Comparison of ENCODE assay signal across 19 cellular contexts in the genomic region with DNA sequence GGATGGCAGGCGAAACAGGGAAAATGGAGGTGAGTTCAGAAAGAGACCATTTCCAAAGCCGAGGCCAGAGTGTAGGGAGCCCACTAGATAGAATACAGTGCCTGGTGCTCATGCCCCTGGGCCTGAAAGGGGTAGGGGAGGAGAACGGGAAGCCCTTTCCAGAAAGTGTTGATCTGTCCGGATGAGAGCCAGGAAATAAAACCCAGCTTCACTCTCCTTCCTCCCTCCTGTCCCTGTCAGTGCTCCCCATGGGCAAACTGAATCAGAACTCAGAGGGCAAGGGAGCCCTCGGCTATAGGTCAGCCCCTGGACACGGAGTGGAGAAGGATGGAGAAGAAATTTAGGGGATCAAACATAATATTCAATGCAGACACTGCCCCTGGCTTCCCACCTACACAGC. TPM values are rescaled to one million over a fixed set of nuclear protein-coding genes. Genes with fewer than 3 reads are reported as not detected.
DNase-seq lines count a peak whose midpoint lies in the region; ATAC-seq and TF ChIP-seq lines count a peak whose summit lies in the region.
"Had no signal": no experiment of that assay in that cellular context is flagged by ENCODE, and none has a peak within 500 bp of the region (broad histone marks: within the 10 kb centered on the region; RNA-seq: fewer than 3 reads in every experiment).

No MANE protein-coding gene starts in this region.

- DNase-seq in natural killer cell treated with Interleukin-12 subunit alpha and Interleukin-12 subunit beta and Interleukin-15 and Interleukin-18, amount 100 ng/mL, for 72 hours (ENCODE audit: low spot score) = peak; percentile 25
- no peak for DNase-seq in natural killer cell
- peak; percentile 49 for DNase-seq in endodermal cell
- no peak for DNase-seq in nephron progenitor cell
- peak; percentile 8 to 72 for DNase-seq in vagina (ENCODE audit: extremely low spot score in 2 of 2)
- DNase-seq in NCI-H1105 treated with DMSO at 0.1 percent for 48 hours (lab: John Stamatoyannopoulos, UW) = no peak
- no peak for DNase-seq in body of pancreas
- DNase-seq in GM13977 (ENCODE audit: low spot score) = no peak
- DNase-seq: DMS53, Kasumi-1, NCI-H1092 treated with DMSO at 0.1 percent for 48 hours, NCI-H1436 treated with DMSO at 0.1 percent for 48 hours, NCI-H1930, NCI-H446 treated with DMSO at 0.1 percent for 48 hours, NCI-H526, SIG-M5, SK-N-SH, SW 1271 had no signal

- H3K9me3 Mint-ChIP-seq in natural killer cell treated with Interleukin-12 subunit alpha and Interleukin-12 subunit beta and Interleukin-15 and Interleukin-18, amount 100 ng/mL, for 72 hours = peaks cover 8% of the 10 kb centered on the region
- H3K9me3 Mint-ChIP-seq in natural killer cell = peaks cover 2 to 10% of the 10 kb centered on the region in 2 donors
- peaks cover 31% of the 10 kb centered on the region for H3K9me3 Mint-ChIP-seq in endodermal cell
- peaks cover 41% of the 10 kb centered on the region for H3K9me3 Mint-ChIP-seq in nephron progenitor cell

- H3K4me1 ChIP-seq in endodermal cell (ENCODE audit: control insufficient read depth, insufficient read depth, low read length) = no peaks in the 10 kb centered on the region
- no peaks in the 10 kb centered on the region for H3K4me1 ChIP-seq in vagina
- H3K4me1 ChIP-seq in body of pancreas = peaks cover 7% of the 10 kb centered on the region

- H3K9me3 ChIP-seq in endodermal cell (ENCODE audit: control insufficient read depth, low read length) = peaks cover 31% of the 10 kb centered on the region
- H3K9me3 ChIP-seq in vagina = peaks cover 18% of the 10 kb centered on the region
- peaks cover 0 to 5% (median 0%) of the 10 kb centered on the region in 3 donors for H3K9me3 ChIP-seq in body of pancreas
- H3K9me3 ChIP-seq: SK-N-SH had no signal

- H3K4me3 Mint-ChIP-seq in natural killer cell treated with Interleukin-12 subunit alpha and Interleukin-12 subunit beta and Interleukin-15 and Interleukin-18, amount 100 ng/mL, for 72 hours = no peak overlapping the region
- no peak overlapping the region for H3K4me3 Mint-ChIP-seq in natural killer cell
- H3K4me3 Mint-ChIP-seq in endodermal cell = no peak overlapping the region
- H3K4me3 Mint-ChIP-seq in nephron progenitor cell = no peak overlapping the region

- no peaks in the 10 kb centered on the region for H3K27me3 ChIP-seq in endodermal cell (ENCODE audit: control insufficient read depth, insufficient read depth, low read length, poor library complexity, severe bottlenecking)
- H3K27me3 ChIP-seq in vagina = no peaks in the 10 kb centered on the region
- H3K27me3 ChIP-seq in body of pancreas = no peaks in the 10 kb centered on the region

- H3K36me3 ChIP-seq in endodermal cell (ENCODE audit: control insufficient read depth, insufficient read depth, low read length) (no peaks in the 10 kb centered on the region), vagina (no peaks in the 10 kb centered on the region), body of pancreas (replicated peaks in 1 of 2; ENCODE audit: insufficient read depth in 1 of 2, low read depth in 2 of 2) (no peaks in the 10 kb centered on the region)

- peaks cover 10 to 18% of the 10 kb centered on the region in 2 donors for H3K27me3 Mint-ChIP-seq in natural killer cell treated with Interleukin-12 subunit alpha and Interleukin-12 subunit beta and Interleukin-15 and Interleukin-18, amount 100 ng/mL, for 72 hours
- H3K27me3 Mint-ChIP-seq in natural killer cell (ENCODE audit: low read depth in 2 of 2) (peaks cover 5 to 7% of the 10 kb centered on the region in 2 donors), endodermal cell (ENCODE audit: insufficient read depth) (no peaks in the 10 kb centered on the region), nephron progenitor cell (ENCODE audit: low read depth, poor library complexity) (peaks cover 6% of the 10 kb centered on the region)

- intact Hi-C loops in natural killer cell (cut with micrococcal nuclease) (no loop called here), vagina (cut with DNase I) (no loop called here), body of pancreas (cut with DNase I) (no loop called here)

- in situ Hi-C loops in GM13977 (cut with MboI; ENCODE audit: low pct_unique_long_range_greater_than_20kb, low sequenced_read_pairs, unreplicated experiment) = no loop called here

- H3K27ac ChIP-seq in endodermal cell (ENCODE audit: low read depth, low read length) = no peak overlapping the region
- H3K27ac ChIP-seq in vagina = no peak overlapping the region
- no peak overlapping the region for H3K27ac ChIP-seq in body of pancreas
- H3K27ac ChIP-seq: RWPE1 had no signal

- TF ChIP-seq CTCF in natural killer cell (IDR thresholded peaks at IDR 0.05) = no peak
- TF ChIP-seq CTCF in endodermal cell (conservative IDR thresholded peaks at IDR 0.05) = no peak
- TF ChIP-seq CTCF in nephron progenitor cell (IDR thresholded peaks at IDR 0.05) = no peak
- no peak for TF ChIP-seq CTCF in vagina (IDR thresholded peaks at IDR 0.05)
- no peak for TF ChIP-seq CTCF in body of pancreas (IDR thresholded peaks at IDR 0.05)
- no peak for TF ChIP-seq CTCF in GM13977 (IDR thresholded peaks at IDR 0.05; ENCODE audit: extremely low read depth, insufficient read depth, missing control alignments)

- no peaks in the 10 kb centered on the region for H3K4me1 Mint-ChIP-seq in natural killer cell treated with Interleukin-12 subunit alpha and Interleukin-12 subunit beta and Interleukin-15 and Interleukin-18, amount 100 ng/mL, for 72 hours (ENCODE audit: low read depth in 2 of 2)
- no peaks in the 10 kb centered on the region for H3K4me1 Mint-ChIP-seq in natural killer cell
- peaks cover 11% of the 10 kb centered on the region for H3K4me1 Mint-ChIP-seq in endodermal cell
- H3K4me1 Mint-ChIP-seq in nephron progenitor cell = peaks cover 50% of the 10 kb centered on the region

- 83 to 85% methylated on average over 2 to 6 of the region's 6 CpGs for WGBS in endodermal cell (ENCODE audit: insufficient coverage in 1 of 2, insufficient read length in 1 of 2), 2 experiments
- WGBS in body of pancreas, 2 donors = 41 to 54% methylated on average over 6 of the region's 6 CpGs

- H3K4me3 ChIP-seq in endodermal cell (ENCODE audit: low read length) (no peak overlapping the region), vagina (no peak overlapping the region), body of pancreas (no peak overlapping the region)

- H3K9ac ChIP-seq in endodermal cell (ENCODE audit: extremely low read depth, low read length, poor library complexity, severe bottlenecking) = no peak overlapping the region
- H3K9ac ChIP-seq: SK-N-SH had no signal

- no peak for ATAC-seq in natural killer cell treated with Interleukin-12 subunit alpha and Interleukin-12 subunit beta and Interleukin-15 and Interleukin-18, amount 100 ng/mL, for 72 hours
- no peak for ATAC-seq in natural killer cell
- ATAC-seq in body of pancreas = no peak

- no peak for TF ChIP-seq POLR2A in vagina (IDR thresholded peaks at IDR 0.05)
- TF ChIP-seq POLR2A in body of pancreas (IDR thresholded peaks at IDR 0.05) = no peak

- H3K27ac Mint-ChIP-seq in natural killer cell treated with Interleukin-12 subunit alpha and Interleukin-12 subunit beta and Interleukin-15 and Interleukin-18, amount 100 ng/mL, for 72 hours = no peak overlapping the region
- H3K27ac Mint-ChIP-seq in natural killer cell (no peak overlapping the region), endodermal cell (no peak overlapping the region), nephron progenitor cell (peak overlapping the region; percentile 62)

- peaks cover 28% of the 10 kb centered on the region for H3K36me3 Mint-ChIP-seq in natural killer cell treated with Interleukin-12 subunit alpha and Interleukin-12 subunit beta and Interleukin-15 and Interleukin-18, amount 100 ng/mL, for 72 hours
- H3K36me3 Mint-ChIP-seq in natural killer cell = peaks cover 25% of the 10 kb centered on the region
- no peaks in the 10 kb centered on the region for H3K36me3 Mint-ChIP-seq in endodermal cell (ENCODE audit: low read depth)
- H3K36me3 Mint-ChIP-seq in nephron progenitor cell (ENCODE audit: low read depth) = peaks cover 4% of the 10 kb centered on the region

RNA-seq across cellular contexts. Expression of a gene that starts 57.7 kb away (rescaled TPM):
- 100 to 1,000 TPM; 593 to 982 TPM for total RNA-seq in natural killer cell treated with Interleukin-12 subunit alpha and Interleukin-12 subunit beta and Interleukin-15 and Interleukin-18, amount 100 ng/mL, for 72 hours
- total RNA-seq in natural killer cell (100 to 1,000 TPM; 560 to 802 (median 759) TPM), endodermal cell (1,000 to 10,000 TPM; 1,155 to 1,199 TPM), vagina (571 TPM), body of pancreas (100 to 1,000 TPM; 141 to 156 TPM)
- polyA plus RNA-seq in endodermal cell (2013, experiment 1 of 2) = 1,898 TPM
- polyA plus RNA-seq in endodermal cell (2013, experiment 2 of 2) = 1,809 TPM

Comparison
In these comparisons a context has a peak if more than half of its experiments do, and no peak if none do; other contexts are left out.
1. DNase-seq: peak in natural killer cell treated with Interleukin-12 subunit alpha and Interleukin-12 subunit beta and Interleukin-15 and Interleukin-18, amount 100 ng/mL, for 72 hours (single experiment), endodermal cell (single experiment) and vagina (2 of 2); none in natural killer cell (single experiment), nephron progenitor cell (single experiment), NCI-H1105 treated with DMSO at 0.1 percent for 48 hours (single experiment), body of pancreas (0 of 4) and GM13977 (single experiment).